ENCODE assay signal across 19 cellular contexts in genomic region chr3:15498461-15499214, GRCh38. TPM values are rescaled to one million over a fixed set of nuclear protein-coding genes. Genes with fewer than 3 reads are reported as not detected.
A peak's percentile ranks its signal among the peaks of the same experiment; 100 is the strongest.
DNase-seq lines count a peak whose midpoint lies in the region; ATAC-seq, FAIRE-seq and TF ChIP-seq lines count a peak whose summit lies in the region.
"Had no signal": no experiment of that assay in that cellular context is flagged by ENCODE, and none has a peak within 500 bp of the region (broad histone marks: within the 10 kb centered on the region; RNA-seq: fewer than 3 reads in every experiment).

No MANE protein-coding gene starts in this region.

- H4K91ac ChIP-seq in H1 (replicated peaks; ENCODE audit: insufficient read length, low read length) = no peak overlapping the region

- peaks cover 29% of the 10 kb centered on the region for H3K27me3 Mint-ChIP-seq in HFFc6 (ENCODE audit: insufficient read depth)
- no peaks in the 10 kb centered on the region for H3K27me3 Mint-ChIP-seq in stimulated activated naive B cell treated with anti-CD40 and anti-IgM and Interleukin-4, amounts not matched to agents 10 μg/mL and 1 μg/mL and 100 μg/mL, for 72 hours
- H3K27me3 Mint-ChIP-seq: activated CD8-positive, alpha-beta T cell treated with anti-CD3 and anti-CD28 coated beads for 36 hours; naive thymus-derived CD8-positive, alpha-beta T cell had no signal

- no peaks in the 10 kb centered on the region for H3K36me3 Mint-ChIP-seq in HFFc6 (ENCODE audit: low read depth)
- H3K36me3 Mint-ChIP-seq in stimulated activated naive B cell treated with anti-CD40 and anti-IgM and Interleukin-4, amounts not matched to agents 10 μg/mL and 1 μg/mL and 100 μg/mL, for 72 hours = peaks cover 1 to 2% of the 10 kb centered on the region in 2 donors
- H3K36me3 Mint-ChIP-seq: memory B cell; naive thymus-derived CD8-positive, alpha-beta T cell had no signal

- H3K4me1 ChIP-seq in H1 (replicated peaks in 1 of 4; ENCODE audit: control insufficient read depth in 3 of 4, insufficient read depth in 4 of 4, low read length in 3 of 4) (peaks cover 5 to 10% (median 6%) of the 10 kb centered on the region in 4 experiments), esophagus squamous epithelium (peaks cover 0 to 11% (median 0%) of the 10 kb centered on the region in 3 donors)

- H2AFZ ChIP-seq in H1 (ENCODE audit: low read length) = no peak overlapping the region

- WGBS in H1 (ENCODE audit: extremely low coverage in 1 of 2, insufficient coverage in 1 of 2, insufficient read length in 1 of 2, insufficient replicate concordance in 2 of 2, low coverage in 1 of 2, low lambda C conversion rate in 2 of 2, missing lambda C conversion rate in 1 of 2), 2 experiments = 88% methylated on average over 14 of the region's 14 CpGs; no CpG with 5 or more reads in 1 of the 2 experiments
- whole genome bisulfite sequencing in esophagus squamous epithelium, 2 donors = 75 to 90% methylated on average over 6 to 14 of the region's 14 CpGs

- H2BK20ac ChIP-seq in H1 (ENCODE audit: low read length) = no peak overlapping the region

- H2BK12ac ChIP-seq in H1 (ENCODE audit: low read depth, low read length) = no peak overlapping the region

- H3K4me1 Mint-ChIP-seq in HFFc6 (ENCODE audit: low read depth) = peaks cover 5% of the 10 kb centered on the region; the same call in 1 of the 2 replicates
- H3K4me1 Mint-ChIP-seq in stimulated activated naive B cell treated with anti-CD40 and anti-IgM and Interleukin-4, amounts not matched to agents 10 μg/mL and 1 μg/mL and 100 μg/mL, for 72 hours = peaks cover 7 to 12% of the 10 kb centered on the region in 2 donors

- H3K4me3 Mint-ChIP-seq in HFFc6 = no peak overlapping the region
- H3K4me3 Mint-ChIP-seq in stimulated activated naive B cell treated with anti-CD40 and anti-IgM and Interleukin-4, amounts not matched to agents 10 μg/mL and 1 μg/mL and 100 μg/mL, for 72 hours = no peak overlapping the region
- H3K4me3 Mint-ChIP-seq: activated CD8-positive, alpha-beta T cell treated with anti-CD3 and anti-CD28 coated beads for 36 hours; dendritic cell treated with granulocyte-macrophage colony-stimulating factor and Interleukin-4, amounts not matched to agents 40 ng/mL and 50 ng/mL, for 4 days; memory B cell; naive thymus-derived CD8-positive, alpha-beta T cell had no signal

- H3K9me3 Mint-ChIP-seq in HFFc6 = no peaks in the 10 kb centered on the region
- no peaks in the 10 kb centered on the region for H3K9me3 Mint-ChIP-seq in stimulated activated naive B cell treated with anti-CD40 and anti-IgM and Interleukin-4, amounts not matched to agents 10 μg/mL and 1 μg/mL and 100 μg/mL, for 72 hours
- H3K9me3 Mint-ChIP-seq: activated CD8-positive, alpha-beta T cell treated with anti-CD3 and anti-CD28 coated beads for 36 hours; dendritic cell treated with granulocyte-macrophage colony-stimulating factor and Interleukin-4, amounts not matched to agents 40 ng/mL and 50 ng/mL, for 4 days; memory B cell had no signal

- no peak for ATAC-seq in stimulated activated naive B cell treated with anti-CD40 and anti-IgM and Interleukin-4, amounts not matched to agents 10 μg/mL and 1 μg/mL and 100 μg/mL, for 72 hours (replicated peaks)
- ATAC-seq in stimulated activated naive CD8-positive, alpha-beta T cell treated with anti-CD3 and anti-CD28 coated beads, Interleukin-15, Interleukin-2, amounts not matched to agents 100 U/mL and 50 U/mL, for 24 hours = no peak
- ATAC-seq: activated CD8-positive, alpha-beta T cell treated with anti-CD3 and anti-CD28 coated beads for 36 hours; naive thymus-derived CD8-positive, alpha-beta T cell had no signal

- H2BK120ac ChIP-seq in H1 (replicated peaks; ENCODE audit: low read depth, low read length) = no peak overlapping the region

- no peak overlapping the region for H3K9ac ChIP-seq in H1 (replicated peaks in 1 of 4; ENCODE audit: extremely low read depth in 1 of 4, low read depth in 3 of 4, low read length in 3 of 4)

- H3K27me3 ChIP-seq in H1 (replicated peaks in 1 of 4; ENCODE audit: control insufficient read depth in 3 of 4, extremely low read depth in 1 of 4, insufficient read depth in 3 of 4, low read length in 3 of 4) (no peaks in the 10 kb centered on the region; a peak in 1 of 7 replicates), esophagus squamous epithelium (no peaks in the 10 kb centered on the region)
- H3K27me3 ChIP-seq: thyroid gland had no signal

- intact Hi-C loops in esophagus squamous epithelium (cut with DNase I) = no loop called here

- no peak for TF ChIP-seq POLR2A in H1 (IDR thresholded peaks at IDR 0.05; ENCODE audit: control extremely low read depth in 1 of 2, low read depth in 2 of 2, low read length in 2 of 2)
- no peak for TF ChIP-seq POLR2A in esophagus squamous epithelium (IDR thresholded peaks at IDR 0.05)

- H2BK5ac ChIP-seq in H1 (ENCODE audit: low read depth, low read length) = no peak overlapping the region

- no peaks in the 10 kb centered on the region for H3K79me1 ChIP-seq in H1 (ENCODE audit: low read depth, low read length)

- H3K4me3 ChIP-seq in AG10803 (ENCODE audit: low read length) = no peak overlapping the region
- H3K4me3 ChIP-seq in H1 (ENCODE audit: extremely low read depth in 1 of 4, insufficient read depth in 2 of 4, low read depth in 3 of 4, low read length in 4 of 4) = no peak overlapping the region
- no peak overlapping the region for H3K4me3 ChIP-seq in esophagus squamous epithelium
- H3K4me3 ChIP-seq: thyroid gland had no signal

- H4K20me1 ChIP-seq in H1 (replicated peaks in 1 of 2; ENCODE audit: control insufficient read depth in 1 of 2, insufficient read depth in 2 of 2, low read length in 2 of 2) = peaks cover 2 to 3% of the 10 kb centered on the region in 2 experiments

- TF ChIP-seq CTCF in AG10803 (conservative IDR thresholded peaks at IDR 0.05; ENCODE audit: low read length) (no peak), HFFc6 (IDR thresholded peaks at IDR 0.05) (no peak), H1 (IDR thresholded peaks at IDR 0.05; ENCODE audit: control extremely low read depth in 1 of 3, insufficient read depth in 1 of 3, low read depth in 1 of 3, low read length in 3 of 3) (no peak), esophagus squamous epithelium (IDR thresholded peaks at IDR 0.05) (no peak)

- H3K79me2 ChIP-seq in H1 (ENCODE audit: control insufficient read depth in 1 of 2, insufficient read depth in 2 of 2, low read length in 2 of 2) = no peaks in the 10 kb centered on the region

- no peak overlapping the region for H2BK15ac ChIP-seq in H1 (ENCODE audit: low read length)

- H3K36me3 ChIP-seq in H1 (ENCODE audit: control insufficient read depth in 2 of 4, insufficient read depth in 4 of 4, low read length in 3 of 4) = no peaks in the 10 kb centered on the region
- H3K36me3 ChIP-seq in esophagus squamous epithelium = no peaks in the 10 kb centered on the region
- H3K36me3 ChIP-seq: thyroid gland had no signal

- H3K56ac ChIP-seq in H1 (replicated peaks; ENCODE audit: insufficient read length, low read depth, low read length) = no peak overlapping the region

- TF ChIP-seq RAD21 in H1 (IDR thresholded peaks at IDR 0.05 in 1 of 2, conservative IDR thresholded peaks at IDR 0.05 in 1 of 2; ENCODE audit: low read depth in 2 of 2, low read length in 2 of 2) = no peak

- H3K14ac ChIP-seq in H1 (ENCODE audit: insufficient read length) = no peak overlapping the region

- no peak overlapping the region for H4K5ac ChIP-seq in H1 (ENCODE audit: insufficient read length, low read depth, low read length)

- no peak for FAIRE-seq in H1 (lab: Jason Lieb, UNC)
- FAIRE-seq: bronchial epithelial cell, kidney had no signal

- CTCF ChIA-PET in H1 (lab: Charles Lee; ENCODE audit: partially characterized antibody) = interaction anchor here (1.6 kb wide), 1 partner anchor 391 kb away, joined by 3 read pairs; no protein-coding TSS in a partner anchor

- H3K4ac ChIP-seq in H1 (replicated peaks; ENCODE audit: insufficient read length, low read depth, low read length) = no peak overlapping the region

- no peak overlapping the region for H2AK5ac ChIP-seq in H1 (ENCODE audit: low read depth, low read length)

- POLR2A ChIA-PET in H1 (lab: Charles Lee; ENCODE audit: partially characterized antibody) = no interaction called here

- H3K27ac ChIP-seq in H1 (ENCODE audit: low read depth, low read length) (no peak overlapping the region), esophagus squamous epithelium (no peak overlapping the region)
- H3K27ac ChIP-seq: thyroid gland had no signal

- no peaks in the 10 kb centered on the region; the same call in 1 of the 2 replicates for H3K23me2 ChIP-seq in H1 (ENCODE audit: low read depth, low read length)

- DNase-seq in AG10803 (ENCODE audit: low read depth) = peak; percentile 59
- peak; percentile 3 for DNase-seq in HFFc6
- no peak for DNase-seq in H1 (ENCODE audit: low read depth in 1 of 2, low spot score in 2 of 2)
- DNase-seq in mesenteric fat pad (ENCODE audit: low spot score) = peak; percentile 88
- DNase-seq in stimulated activated naive B cell treated with anti-CD40 and anti-IgM and Interleukin-4, amounts not matched to agents 10 μg/mL and 1 μg/mL and 100 μg/mL, for 72 hours = no peak
- no peak for DNase-seq in stimulated activated naive CD8-positive, alpha-beta T cell treated with anti-CD3 and anti-CD28 coated beads, Interleukin-15, Interleukin-2, amounts not matched to agents 100 U/mL and 50 U/mL, for 24 hours
- DNase-seq in esophagus squamous epithelium (lab: John Stamatoyannopoulos, UW) = no peak
- no peak for DNase-seq in NCI-H226
- DNase-seq: activated CD8-positive, alpha-beta T cell treated with anti-CD3 and anti-CD28 coated beads for 36 hours; activated T-cell treated with anti-CD3 and anti-CD28 coated beads, Interleukin-2, amount 50 U/mL, for 48 hours; kidney; naive thymus-derived CD8-positive, alpha-beta T cell; NCI-H1694; NCI-H345; stimulated activated CD4-positive, alpha-beta T cell treated with anti-CD3 and anti-CD28 coated beads, Interleukin-12 subunit alpha, Interleukin-12 subunit beta, amount 100 ng/mL, for 4 hours; thyroid gland had no signal

- H3K18ac ChIP-seq in H1 (ENCODE audit: extremely low read depth, low read length) = no peak overlapping the region

- no peak overlapping the region for H3K27ac Mint-ChIP-seq in HFFc6
- no peak overlapping the region for H3K27ac Mint-ChIP-seq in stimulated activated naive B cell treated with anti-CD40 and anti-IgM and Interleukin-4, amounts not matched to agents 10 μg/mL and 1 μg/mL and 100 μg/mL, for 72 hours
- H3K27ac Mint-ChIP-seq: activated CD8-positive, alpha-beta T cell treated with anti-CD3 and anti-CD28 coated beads for 36 hours; dendritic cell treated with granulocyte-macrophage colony-stimulating factor and Interleukin-4, amounts not matched to agents 40 ng/mL and 50 ng/mL, for 4 days; memory B cell; naive thymus-derived CD8-positive, alpha-beta T cell had no signal

- peak overlapping the region; percentile 25; the same call in 1 of the 2 replicates for H4K8ac ChIP-seq in H1 (ENCODE audit: extremely low read depth, insufficient read depth, low read length)

- H3K9me3 ChIP-seq in H1 (ENCODE audit: insufficient read depth in 2 of 2, low read depth in 1 of 2, low read length in 1 of 2) (no peaks in the 10 kb centered on the region), esophagus squamous epithelium (no peaks in the 10 kb centered on the region)
- H3K9me3 ChIP-seq: thyroid gland had no signal

- TF ChIP-seq EP300 in H1 (IDR thresholded peaks at IDR 0.05; ENCODE audit: borderline replicate concordance in 1 of 2, low read depth in 2 of 2, low read length in 2 of 2) = no peak

- H3K23ac ChIP-seq in H1 (ENCODE audit: insufficient read length) = no peak overlapping the region

- H3K4me2 ChIP-seq in H1 (ENCODE audit: insufficient read depth in 1 of 2, low read depth in 2 of 2, low read length in 2 of 2) = no peak overlapping the region

RNA-seq across cellular contexts. Expression of gene COLQ, which starts 22.9 kb away (rescaled TPM):
- total RNA-seq in HFFc6 (2021; fragmentation: NEBNext Ultra II Directional; extraction: Animal tissue kit (Norgen Biotek cat#: 25700)) = under 1 TPM; 0.17 to 0.54 (median 0.29) TPM
- 0.99 and 1.9 TPM in 2 replicates for total RNA-seq in H1 (2021; fragmentation: NEBNext Ultra II Directional; extraction: Animal tissue kit (Norgen Biotek cat#: 25700))
- polyA plus RNA-seq in H1 (2011; rRNA removed) = 1.5 and 2.3 TPM in 2 replicates
- 2.4 TPM for polyA plus RNA-seq in H1 (2011; cell fraction: cytosol; rRNA removed)
- polyA plus RNA-seq in H1 (2011; cell fraction: nucleus; rRNA removed) = 17.2 TPM
- 1.3 to 1.7 TPM (median 1.5 TPM) in 4 replicates for polyA plus RNA-seq in H1 (2012, experiment 1 of 2)
- polyA plus RNA-seq in H1 (2012, experiment 2 of 2) = 0.22 TPM
- 1.1 TPM for polyA plus RNA-seq in H1 (2013, experiment 1 of 2)
- 1.1 TPM for polyA plus RNA-seq in H1 (2013, experiment 2 of 2)
- polyA minus RNA-seq in H1 (2011; rRNA and poly(A)+ RNA removed) = 0.95 and 2.6 TPM in 2 replicates
- polyA minus RNA-seq in H1 (2011; cell fraction: cytosol; rRNA and poly(A)+ RNA removed) = 1.3 TPM
- polyA minus RNA-seq in H1 (2011; cell fraction: nucleus; rRNA and poly(A)+ RNA removed) = 2.8 TPM
- total RNA-seq in mesenteric fat pad (0.74 TPM), esophagus squamous epithelium (1 to 10 TPM in 1 of 4 donors, under 1 TPM in 3; 0.70 to 1.1 (median 0.89) TPM)

Comparison
In these comparisons a context has a peak if more than half of its experiments do, and no peak if none do; other contexts are left out.
1. DNase-seq: peak in AG10803 (single experiment), HFFc6 (single experiment) and mesenteric fat pad (single experiment); none in H1 (0 of 2), stimulated activated naive B cell treated with anti-CD40 and anti-IgM and Interleukin-4, amounts not matched to agents 10 μg/mL and 1 μg/mL and 100 μg/mL, for 72 hours (single experiment), stimulated activated naive CD8-positive, alpha-beta T cell treated with anti-CD3 and anti-CD28 coated beads, Interleukin-15, Interleukin-2, amounts not matched to agents 100 U/mL and 50 U/mL, for 24 hours (single experiment), esophagus squamous epithelium (single experiment) and NCI-H226 (single experiment).